ENCODE assay signal across 26 cellular contexts in genomic region chr9:85466834-85467233, GRCh38.
"Had no signal": no experiment of that assay in that cellular context is flagged by ENCODE, and none has a peak within 500 bp of the region (broad histone marks: within the 10 kb centered on the region; RNA-seq: fewer than 3 reads in every experiment).

No MANE protein-coding gene starts in this region.

- H3K27ac Mint-ChIP-seq: memory B cell; naive thymus-derived CD4-positive, alpha-beta T cell; nephron; stimulated activated effector memory CD8-positive, alpha-beta T cell treated with anti-CD3 and anti-CD28 coated beads, Interleukin-12 subunit alpha, Interleukin-12 subunit beta, amount 100 ng/mL, for 72 hours; type B pancreatic cell had no signal

- H3K36me3 Mint-ChIP-seq: memory B cell; naive thymus-derived CD4-positive, alpha-beta T cell; stimulated activated effector memory CD8-positive, alpha-beta T cell treated with anti-CD3 and anti-CD28 coated beads, Interleukin-12 subunit alpha, Interleukin-12 subunit beta, amount 100 ng/mL, for 72 hours; type B pancreatic cell had no signal

- ATAC-seq: left lobe of liver; naive thymus-derived CD4-positive, alpha-beta T cell; psoas muscle; right cardiac atrium; stimulated activated effector memory CD8-positive, alpha-beta T cell treated with anti-CD3 and anti-CD28 coated beads, Interleukin-12 subunit alpha, Interleukin-12 subunit beta, amount 100 ng/mL, for 72 hours had no signal

- H3K27me3 ChIP-seq: dorsolateral prefrontal cortex, ovary, sigmoid colon, stomach, thyroid gland had no signal

- H3K4me3 ChIP-seq: dorsolateral prefrontal cortex, esophagus squamous epithelium, lung, ovary, psoas muscle, sigmoid colon, stomach, thyroid gland had no signal

- H3K9me3 Mint-ChIP-seq: memory B cell; nephron; stimulated activated effector memory CD8-positive, alpha-beta T cell treated with anti-CD3 and anti-CD28 coated beads, Interleukin-12 subunit alpha, Interleukin-12 subunit beta, amount 100 ng/mL, for 72 hours; type B pancreatic cell had no signal

- H3K4me3 Mint-ChIP-seq: memory B cell; naive thymus-derived CD4-positive, alpha-beta T cell; nephron; stimulated activated effector memory CD8-positive, alpha-beta T cell treated with anti-CD3 and anti-CD28 coated beads, Interleukin-12 subunit alpha, Interleukin-12 subunit beta, amount 100 ng/mL, for 72 hours; type B pancreatic cell had no signal

- H3K36me3 ChIP-seq: esophagus squamous epithelium, ovary, sigmoid colon, stomach, thyroid gland had no signal

- H3K27ac ChIP-seq: dorsolateral prefrontal cortex, esophagus squamous epithelium, ovary, psoas muscle, sigmoid colon, stomach, thyroid gland had no signal

- H3K4me1 Mint-ChIP-seq: memory B cell; naive thymus-derived CD4-positive, alpha-beta T cell; nephron; stimulated activated effector memory CD8-positive, alpha-beta T cell treated with anti-CD3 and anti-CD28 coated beads, Interleukin-12 subunit alpha, Interleukin-12 subunit beta, amount 100 ng/mL, for 72 hours had no signal

- DNase-seq: cerebellar nuclear complex; dorsolateral prefrontal cortex; effector CD4-positive, alpha-beta T cell; esophagus squamous epithelium; foreskin melanocyte; hypothalamus; kidney; midbrain; naive thymus-derived CD4-positive, alpha-beta T cell; occipital lobe; ovary; posterior cingulate gyrus; psoas muscle; right cardiac atrium; sigmoid colon; stimulated activated CD4-positive, alpha-beta T cell treated with anti-CD3 and anti-CD28 coated beads, Interleukin-2, amount 100 ng/mL, for 24 hours; stimulated activated CD4-positive, alpha-beta T cell treated with anti-CD3 and anti-CD28 coated beads, Interleukin-4, amount 100 ng/mL, for 24 hours; stimulated activated naive CD4-positive, alpha-beta T cell treated with Interleukin-2 at 50 U/mL for 16 hours; stomach; thyroid gland had no signal

- H3K27me3 Mint-ChIP-seq: type B pancreatic cell had no signal

- H3K4me1 ChIP-seq: esophagus squamous epithelium, psoas muscle, sigmoid colon, stomach, thyroid gland had no signal

- H3K9me3 ChIP-seq: esophagus squamous epithelium, ovary, psoas muscle, sigmoid colon, stomach, thyroid gland had no signal
